In the genomic region with DNA sequence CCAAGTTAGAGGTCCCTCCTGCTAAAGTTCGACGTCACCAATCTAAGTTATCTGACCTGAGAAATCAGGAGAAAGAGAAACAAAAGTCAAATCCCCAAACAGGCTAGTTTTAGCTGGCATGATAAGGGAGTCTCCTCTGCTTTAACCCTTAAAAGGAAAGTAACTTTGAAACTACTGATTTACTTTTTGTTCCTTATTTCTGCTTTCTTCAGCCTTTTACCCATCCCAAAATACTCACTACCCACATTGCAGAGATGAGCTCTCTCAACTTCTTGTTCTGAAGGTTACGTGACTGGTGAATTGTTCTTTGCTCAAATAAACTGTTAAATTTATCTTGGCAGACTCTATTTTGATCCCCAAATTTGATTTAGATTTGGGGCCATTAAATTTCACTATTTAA, we compare ENCODE assay signal across 22 cellular contexts. TPM values are rescaled to one million over a fixed set of nuclear protein-coding genes. Genes with fewer than 3 reads are reported as not detected.
DNase-seq lines count a peak whose midpoint lies in the region; ATAC-seq, FAIRE-seq and TF ChIP-seq lines count a peak whose summit lies in the region.
"Had no signal": no experiment of that assay in that cellular context is flagged by ENCODE, and none has a peak within 500 bp of the region (broad histone marks: within the 10 kb centered on the region; RNA-seq: fewer than 3 reads in every experiment).

No MANE protein-coding gene starts in this region.

- no peaks in the 10 kb centered on the region for H3K27me3 Mint-ChIP-seq in Calu3 (ENCODE audit: unreplicated experiment)
- H3K27me3 Mint-ChIP-seq: activated B cell treated with CpG ODN at 0.5 μM for 24 hours; activated CD4-positive, alpha-beta memory T cell treated with anti-CD3 and anti-CD28 coated beads for 36 hours; CD4-positive, alpha-beta memory T cell; dendritic cell treated with granulocyte-macrophage colony-stimulating factor and Interleukin-4, amounts not matched to agents 40 ng/mL and 50 ng/mL, for 4 days had no signal

- FAIRE-seq in GM18507 (lab: Jason Lieb, UNC) = peak; percentile 56
- FAIRE-seq: endothelial cell of umbilical vein had no signal

- ATAC-seq in HG02885 (IDR thresholded peaks at IDR 0.05; ENCODE audit: poor library complexity, unreplicated experiment) (peak; percentile 59), HG02938 (IDR thresholded peaks at IDR 0.05; ENCODE audit: unreplicated experiment) (no peak), esophagus mucosa (no peak), GM21786 (IDR thresholded peaks at IDR 0.05; ENCODE audit: unreplicated experiment) (no peak)

- H3K27ac Mint-ChIP-seq in Calu3 (ENCODE audit: unreplicated experiment) = peak overlapping the region; percentile 38
- H3K27ac Mint-ChIP-seq: activated B cell treated with CpG ODN at 0.5 μM for 24 hours; activated CD4-positive, alpha-beta memory T cell treated with anti-CD3 and anti-CD28 coated beads for 36 hours; dendritic cell treated with granulocyte-macrophage colony-stimulating factor and Interleukin-4, amounts not matched to agents 40 ng/mL and 50 ng/mL, for 4 days had no signal

- DNase-seq in Calu3 (no peak), GM18507 (ENCODE audit: extremely low spot score, insufficient read length, low read depth) (no peak), OCI-M1 (lab: John Stamatoyannopoulos, UW) (peak; percentile 70), AML-193 (lab: John Stamatoyannopoulos, UW) (no peak)
- DNase-seq: activated B cell treated with CpG ODN at 0.5 μM for 24 hours; activated CD4-positive, alpha-beta memory T cell treated with anti-CD3 and anti-CD28 coated beads for 36 hours; activated naive CD4-positive, alpha-beta T cell; activated T-cell treated with anti-CD3 and anti-CD28 coated beads for 4 hours; anterior cingulate cortex; CD4-positive, alpha-beta memory T cell; GDM1; glutamatergic neuron; HCEC 1CT; kidney glomerular epithelial cell; NCI-H1436; NCI-H524 had no signal

- TF ChIP-seq CTCF in Calu3 (IDR thresholded peaks at IDR 0.05; ENCODE audit: unreplicated experiment) = no peak

- H3K9me3 Mint-ChIP-seq in Calu3 (ENCODE audit: low read depth, unreplicated experiment) = no peaks in the 10 kb centered on the region
- H3K9me3 Mint-ChIP-seq: activated B cell treated with CpG ODN at 0.5 μM for 24 hours; activated CD4-positive, alpha-beta memory T cell treated with anti-CD3 and anti-CD28 coated beads for 36 hours; CD4-positive, alpha-beta memory T cell; dendritic cell treated with granulocyte-macrophage colony-stimulating factor and Interleukin-4, amounts not matched to agents 40 ng/mL and 50 ng/mL, for 4 days had no signal

- H3K4me1 Mint-ChIP-seq in Calu3 (ENCODE audit: low read depth, unreplicated experiment) = peaks cover 30% of the 10 kb centered on the region

- H3K36me3 Mint-ChIP-seq in Calu3 (ENCODE audit: insufficient read depth, unreplicated experiment) = peaks cover 11% of the 10 kb centered on the region

- no TSS peak for BruUV-seq in Calu3 (replicated peaks; lab: Mats Ljungman, UMichigan)

- CTCF ChIA-PET in Calu3 (lab: Charles Lee) = no interaction called here

- H3K4me3 Mint-ChIP-seq in Calu3 (ENCODE audit: low read depth, unreplicated experiment) = no peak overlapping the region
- H3K4me3 Mint-ChIP-seq: activated B cell treated with CpG ODN at 0.5 μM for 24 hours; activated CD4-positive, alpha-beta memory T cell treated with anti-CD3 and anti-CD28 coated beads for 36 hours; CD4-positive, alpha-beta memory T cell; dendritic cell treated with granulocyte-macrophage colony-stimulating factor and Interleukin-4, amounts not matched to agents 40 ng/mL and 50 ng/mL, for 4 days had no signal

- intact Hi-C loops in Calu3 (cut with micrococcal nuclease; ENCODE audit: unreplicated experiment) = no loop called here

RNA-seq across cellular contexts. Expression of a gene that starts 40.0 kb away (rescaled TPM):
- total RNA-seq in Calu3 (2022) = 86.1 and 86.6 TPM in 2 replicates
- 24.9 TPM for total RNA-seq in esophagus mucosa

RNA-seq across cellular contexts. Expression of a gene that starts 45.1 kb away (rescaled TPM):
- 146 and 160 TPM in 2 replicates for total RNA-seq in Calu3 (2022)
- 41.3 TPM for total RNA-seq in esophagus mucosa
